8 cellular contexts compared by ENCODE assay signal in genomic region chr10:93072713-93073538, GRCh38. TPM values are rescaled to one million over a fixed set of nuclear protein-coding genes. Genes with fewer than 3 reads are reported as not detected.
DNase-seq lines count a peak whose midpoint lies in the region; ATAC-seq and TF ChIP-seq lines count a peak whose summit lies in the region.

No MANE protein-coding gene starts in this region.

- no peaks in the 10 kb centered on the region for H3K79me2 ChIP-seq in GM23338 (replicated peaks; ENCODE audit: insufficient read depth)

- peaks cover 13% of the 10 kb centered on the region; the same call in 1 of the 2 replicates for H3F3A ChIP-seq in GM23338 (replicated peaks; ENCODE audit: low read depth)

- H3K27me3 Mint-ChIP-seq in GM23338 (ENCODE audit: insufficient read depth, low read depth, poor library complexity) (peaks cover 95% of the 10 kb centered on the region), glutamatergic neuron (ENCODE audit: unreplicated experiment) (peaks cover 39% of the 10 kb centered on the region)

- H3K4me3 Mint-ChIP-seq in GM23338 (peak overlapping the region; percentile 78), glutamatergic neuron (ENCODE audit: unreplicated experiment) (peak overlapping the region; percentile 64)

- TF ChIP-seq CTCF in GM23338 (conservative IDR thresholded peaks at IDR 0.05; ENCODE audit: low read depth in 2 of 2) (no peak), RWPE2 (IDR thresholded peaks at IDR 0.05; ENCODE audit: poor library complexity, severe bottlenecking) (no peak), glutamatergic neuron (IDR thresholded peaks at IDR 0.05; ENCODE audit: partially characterized antibody, unreplicated experiment) (no peak), omental fat pad (IDR thresholded peaks at IDR 0.05) (no peak)

- intact Hi-C loops in sciatic nerve (cut with DNase I), result no loop called here

- peaks cover 45% of the 10 kb centered on the region for H3K4me1 Mint-ChIP-seq in GM23338
- peaks cover 7% of the 10 kb centered on the region for H3K4me1 Mint-ChIP-seq in glutamatergic neuron (ENCODE audit: low read depth, unreplicated experiment)

- peak overlapping the region; percentile 96 for H2AFZ ChIP-seq in GM23338

- H3K9me3 Mint-ChIP-seq in GM23338 (peaks cover 4% of the 10 kb centered on the region; the same call in 2 of the 3 replicates), glutamatergic neuron (ENCODE audit: unreplicated experiment) (peaks cover 8% of the 10 kb centered on the region)

- H3K4me3 ChIP-seq in GM23338 (peak overlapping the region; percentile 70), RWPE2 (ENCODE audit: severe bottlenecking) (no peak overlapping the region)

- H3K27me3 ChIP-seq in GM23338 (ENCODE audit: insufficient read depth) (peaks cover 100% of the 10 kb centered on the region), RWPE2 (ENCODE audit: insufficient read depth, poor library complexity, severe bottlenecking) (peaks cover 74% of the 10 kb centered on the region)

- DNase-seq in GM23338 (ENCODE audit: low spot score) (peak; percentile 38), RWPE2 (ENCODE audit: low spot score) (no peak), glutamatergic neuron (no peak), sciatic nerve (ENCODE audit: low spot score) (no peak), omental fat pad (ENCODE audit: low spot score) (no peak), D341Med (ENCODE audit: low spot score) (no peak)

- no peak overlapping the region for H3K27ac ChIP-seq in GM23338 (ENCODE audit: low read depth)
- no peak overlapping the region for H3K27ac ChIP-seq in RWPE2 (ENCODE audit: poor library complexity, severe bottlenecking)

- H3K27ac Mint-ChIP-seq in GM23338 (no peak overlapping the region), glutamatergic neuron (ENCODE audit: unreplicated experiment) (no peak overlapping the region)

- peaks cover 14% of the 10 kb centered on the region for H4K20me1 ChIP-seq in GM23338 (replicated peaks; ENCODE audit: insufficient read depth)

- H3K36me3 ChIP-seq in GM23338 (ENCODE audit: insufficient read depth) (no peaks in the 10 kb centered on the region), RWPE2 (ENCODE audit: low read depth) (no peaks in the 10 kb centered on the region)

- H3K4me1 ChIP-seq in GM23338 (ENCODE audit: insufficient read depth) (peaks cover 57% of the 10 kb centered on the region), RWPE2 (ENCODE audit: insufficient read depth, poor library complexity, severe bottlenecking) (no peaks in the 10 kb centered on the region)

- no peaks in the 10 kb centered on the region for H3K9me3 ChIP-seq in RWPE2 (ENCODE audit: severe bottlenecking)

- peak overlapping the region; percentile 88 for H3K4me2 ChIP-seq in GM23338

- H3K36me3 Mint-ChIP-seq in GM23338 (ENCODE audit: low read depth) (no peaks in the 10 kb centered on the region), glutamatergic neuron (ENCODE audit: unreplicated experiment) (no peaks in the 10 kb centered on the region)

- peak; percentile 2 for ATAC-seq in GM23338
- ATAC-seq in RWPE2 (ENCODE audit: low read depth), result peak; percentile 8
- ATAC-seq in sciatic nerve, result peak; percentile 10
- no peak for ATAC-seq in omental fat pad (ENCODE audit: low FRiP score)
- ATAC-seq in GM19463 (IDR thresholded peaks at IDR 0.05; ENCODE audit: unreplicated experiment), result no peak
- no peak for ATAC-seq in HG03571 (IDR thresholded peaks at IDR 0.05; ENCODE audit: unreplicated experiment)

- H3K9me2 ChIP-seq in GM23338 (ENCODE audit: insufficient read depth), result no peaks in the 10 kb centered on the region

TF ChIP-seq in GM23338, 12 proteins besides CTCF, POLR2A, EP300 and RAD21:
- TF ChIP-seq EZH2 (IDR thresholded peaks at IDR 0.05; ENCODE audit: low read depth, unreplicated experiment), result peak; percentile 68
- no peak for TF ChIP-seq EZH2phosphoT487 (IDR thresholded peaks at IDR 0.05; ENCODE audit: unreplicated experiment)
- TF ChIP-seq JUNB (IDR thresholded peaks at IDR 0.05; ENCODE audit: unreplicated experiment), result no peak
- TF ChIP-seq ZNF114 (CRISPR knock-in tag; IDR thresholded peaks at IDR 0.05), result no peak
- TF ChIP-seq STAT1 (IDR thresholded peaks at IDR 0.05; ENCODE audit: unreplicated experiment), result no peak

RNA-seq across cellular contexts. Expression of gene CYP26A1, which starts 0.8 kb away (rescaled TPM):
- total RNA-seq in GM23338 (2014; rRNA removed; shearing (Covaris generic)), result 1.8 and 2.8 TPM in 2 replicates
- 0.87 and 1.2 TPM in 2 replicates for polyA plus RNA-seq in GM23338 (2016; fragmentation: Nextera tagmentation; extraction: Ambion mirVana)
- total RNA-seq in glutamatergic neuron (ENCODE audit: unreplicated experiment), result 4.2 TPM
- not detected for total RNA-seq in sciatic nerve
- 1 to 10 TPM in 1 of 4 donors, not detected in 3; 1.7 TPM for total RNA-seq in omental fat pad

RNA-seq across cellular contexts. Expression of gene CYP26C1, which starts 12.3 kb away (rescaled TPM):
- total RNA-seq in GM23338 (2014; rRNA removed; shearing (Covaris generic)), result 0.24 TPM in 1 of 2 replicates, not detected in the other
- not detected in 2 replicates for polyA plus RNA-seq in GM23338 (2016; fragmentation: Nextera tagmentation; extraction: Ambion mirVana)
- total RNA-seq in glutamatergic neuron (ENCODE audit: unreplicated experiment), result 0.10 TPM
- total RNA-seq in sciatic nerve, result 0.85 TPM
- total RNA-seq in omental fat pad, result under 1 TPM in 3 of 4 donors, not detected in 1; 0.13 to 0.36 (median 0.16) TPM

Comparison
In these comparisons a context has a peak if more than half of its experiments do, and no peak if none do; other contexts are left out.
1. ATAC-seq: peak in GM23338 (single experiment), RWPE2 (single experiment) and sciatic nerve (single experiment); none in omental fat pad (single experiment), GM19463 (single experiment) and HG03571 (single experiment).